Comparison of ENCODE assay signal across 18 cellular contexts in genomic region chr12:19539836-19540235, GRCh38.
"Had no signal": no experiment of that assay in that cellular context is flagged by ENCODE, and none has a peak within 500 bp of the region (broad histone marks: within the 10 kb centered on the region; RNA-seq: fewer than 3 reads in every experiment).

No MANE protein-coding gene starts in this region.

- ATAC-seq: activated naive CD4-positive, alpha-beta T cell treated with anti-CD3 and anti-CD28 coated beads, Interleukin-2, amount 50 U/mL, for 72 hours; naive thymus-derived CD4-positive, alpha-beta T cell; psoas muscle; right lobe of liver; stimulated activated memory B cell treated with anti-CD40 and anti-IgM and Interleukin-4, amounts not matched to agents 10 μg/mL and 1 μg/mL and 100 μg/mL, for 72 hours; upper lobe of right lung had no signal

- H3K4me2 ChIP-seq: smooth muscle cell had no signal

- H3K27ac ChIP-seq: dorsolateral prefrontal cortex, psoas muscle, right lobe of liver, upper lobe of right lung had no signal

- H3K27me3 Mint-ChIP-seq: activated B cell treated with CpG ODN at 0.5 μM for 24 hours; activated CD4-positive, alpha-beta memory T cell treated with anti-CD3 and anti-CD28 coated beads for 36 hours; memory B cell; naive thymus-derived CD4-positive, alpha-beta T cell; stimulated activated memory B cell treated with anti-CD40 and anti-IgM and Interleukin-4, amounts not matched to agents 10 μg/mL and 1 μg/mL and 100 μg/mL, for 72 hours had no signal

- H3K4me1 Mint-ChIP-seq: activated B cell treated with CpG ODN at 0.5 μM for 24 hours; stimulated activated memory B cell treated with anti-CD40 and anti-IgM and Interleukin-4, amounts not matched to agents 10 μg/mL and 1 μg/mL and 100 μg/mL, for 72 hours had no signal

- H3K27ac Mint-ChIP-seq: activated B cell treated with CpG ODN at 0.5 μM for 24 hours; activated CD4-positive, alpha-beta memory T cell treated with anti-CD3 and anti-CD28 coated beads for 36 hours; activated T-helper 1 cell treated with anti-CD3 and anti-CD28 coated beads, Interleukin-12 subunit alpha, Interleukin-12 subunit beta, Interleukin-2, Interleukin-4 antibody, amounts not matched to agents 30 ng/mL and 10 ng/mL and 1 ng/mL, durations not matched to agents 14 hours and 24 hours and 36 hours; memory B cell; stimulated activated memory B cell treated with anti-CD40 and anti-IgM and Interleukin-4, amounts not matched to agents 10 μg/mL and 1 μg/mL and 100 μg/mL, for 72 hours had no signal

- H3K27me3 ChIP-seq: dorsolateral prefrontal cortex, right lobe of liver, upper lobe of right lung had no signal

- DNase-seq: activated B cell treated with CpG ODN at 0.5 μM for 24 hours; activated CD4-positive, alpha-beta memory T cell treated with anti-CD3 and anti-CD28 coated beads for 36 hours; activated CD4-positive, alpha-beta T cell treated with anti-CD3 and anti-CD28 coated beads for 4 hours; activated gamma-delta T cell treated with Interleukin-2 at 50 U/mL for 16 hours; activated T-cell treated with anti-CD3 and anti-CD28 coated beads for 4 hours; amygdala; dorsolateral prefrontal cortex; naive thymus-derived CD4-positive, alpha-beta T cell; psoas muscle; right lobe of liver; stimulated activated CD4-positive, alpha-beta T cell treated with anti-CD3 and anti-CD28 coated beads, Interleukin-4, amount 100 ng/mL, for 4 hours; T-helper 2 cell; upper lobe of right lung had no signal

- H3K4me3 Mint-ChIP-seq: activated B cell treated with CpG ODN at 0.5 μM for 24 hours; activated CD4-positive, alpha-beta memory T cell treated with anti-CD3 and anti-CD28 coated beads for 36 hours; activated T-helper 1 cell treated with anti-CD3 and anti-CD28 coated beads, Interleukin-12 subunit alpha, Interleukin-12 subunit beta, Interleukin-2, Interleukin-4 antibody, amounts not matched to agents 30 ng/mL and 10 ng/mL and 1 ng/mL, durations not matched to agents 14 hours and 24 hours and 36 hours; memory B cell; naive thymus-derived CD4-positive, alpha-beta T cell; stimulated activated memory B cell treated with anti-CD40 and anti-IgM and Interleukin-4, amounts not matched to agents 10 μg/mL and 1 μg/mL and 100 μg/mL, for 72 hours had no signal

- H3K4me1 ChIP-seq: psoas muscle, right lobe of liver, upper lobe of right lung had no signal

- H3K9me3 ChIP-seq: right lobe of liver, upper lobe of right lung had no signal
